In genomic region chr2:88764141-88764849, GRCh38 we compare ENCODE assay signal across 2 cellular contexts.
TF ChIP-seq lines count a peak whose summit lies in the region.

No MANE protein-coding gene starts in this region.

TF ChIP-seq in SK-N-SH treated with all-trans-retinoic acid at 6 μM for 48 hours, 23 proteins besides CTCF, POLR2A, EP300 and RAD21:
- TF ChIP-seq TOX (CRISPR knock-in tag; IDR thresholded peaks at IDR 0.05; ENCODE audit: borderline replicate concordance) (no peak), ARNTL (CRISPR knock-in tag; IDR thresholded peaks at IDR 0.05; ENCODE audit: borderline replicate concordance, low read depth) (no peak), PATZ1 (CRISPR knock-in tag; IDR thresholded peaks at IDR 0.05; ENCODE audit: borderline replicate concordance) (no peak), ZC3H10 (CRISPR knock-in tag; IDR thresholded peaks at IDR 0.05) (no peak), ESRRG (CRISPR knock-in tag; IDR thresholded peaks at IDR 0.05) (no peak), POU6F1 (CRISPR knock-in tag; IDR thresholded peaks at IDR 0.05; ENCODE audit: borderline replicate concordance, low read depth) (no peak), GLIS3 (CRISPR knock-in tag; IDR thresholded peaks at IDR 0.05) (no peak), ZNF565 (CRISPR knock-in tag; conservative IDR thresholded peaks at IDR 0.05; ENCODE audit: low read depth) (no peak), ISL1 (CRISPR knock-in tag; IDR thresholded peaks at IDR 0.05) (no peak), OSR1 (CRISPR knock-in tag; IDR thresholded peaks at IDR 0.05) (no peak), ZFP30 (CRISPR knock-in tag; IDR thresholded peaks at IDR 0.05) (no peak), TSHZ2 (CRISPR knock-in tag; IDR thresholded peaks at IDR 0.05) (no peak), PPARA (CRISPR knock-in tag; IDR thresholded peaks at IDR 0.05; ENCODE audit: borderline replicate concordance) (no peak), BACH2 (CRISPR knock-in tag; IDR thresholded peaks at IDR 0.05; ENCODE audit: borderline replicate concordance) (no peak), SNAI2 (CRISPR knock-in tag; IDR thresholded peaks at IDR 0.05) (no peak), CREB5 (CRISPR knock-in tag; IDR thresholded peaks at IDR 0.05; ENCODE audit: low read depth) (no peak), ZFP3 (CRISPR knock-in tag; IDR thresholded peaks at IDR 0.05) (no peak), TCF4 (CRISPR knock-in tag; IDR thresholded peaks at IDR 0.05; ENCODE audit: borderline replicate concordance) (no peak), RARB (CRISPR knock-in tag; IDR thresholded peaks at IDR 0.05) (no peak), ZNF70 (CRISPR knock-in tag; IDR thresholded peaks at IDR 0.05) (no peak)
TF ChIP-seq in SK-N-SH treated with all-trans-retinoic acid at 6 μM for 48 hours: peak in this region for 0.

TF ChIP-seq in HepG2, 621 proteins besides CTCF, POLR2A, EP300 and RAD21:
- TF ChIP-seq MTERF4 (CRISPR knock-in tag; IDR thresholded peaks at IDR 0.05) = no peak
- TF ChIP-seq PAXIP1 (CRISPR knock-in tag; conservative IDR thresholded peaks at IDR 0.05) = no peak
- no peak for TF ChIP-seq ZBTB26 (CRISPR knock-in tag; IDR thresholded peaks at IDR 0.05; ENCODE audit: borderline replicate concordance)
- TF ChIP-seq CBX2 (IDR thresholded peaks at IDR 0.05; ENCODE audit: low read depth, low read length) = no peak
- no peak for TF ChIP-seq CBX2 (CRISPR knock-in tag; IDR thresholded peaks at IDR 0.05; ENCODE audit: low read depth)
- no peak for TF ChIP-seq TRAFD1 (CRISPR knock-in tag; IDR thresholded peaks at IDR 0.05; ENCODE audit: borderline replicate concordance)
- no peak for TF ChIP-seq TSC22D2 (CRISPR knock-in tag; IDR thresholded peaks at IDR 0.05; ENCODE audit: borderline replicate concordance)
- no peak for TF ChIP-seq ZNF775 (CRISPR knock-in tag; IDR thresholded peaks at IDR 0.05; ENCODE audit: borderline replicate concordance)
- TF ChIP-seq ZMYM3 (CRISPR knock-in tag; IDR thresholded peaks at IDR 0.05) = no peak
- no peak for TF ChIP-seq KLF15 (CRISPR knock-in tag; IDR thresholded peaks at IDR 0.05; ENCODE audit: borderline replicate concordance)
- no peak for TF ChIP-seq SETDB1 (CRISPR knock-in tag; IDR thresholded peaks at IDR 0.05; ENCODE audit: borderline replicate concordance)
- TF ChIP-seq NFIB (CRISPR knock-in tag; IDR thresholded peaks at IDR 0.05; ENCODE audit: borderline replicate concordance) = no peak
